ENCODE assay signal across 23 cellular contexts in genomic region chr3:195877767-195878423, GRCh38. TPM values are rescaled to one million over a fixed set of nuclear protein-coding genes. Genes with fewer than 3 reads are reported as not detected.
DNase-seq lines count a peak whose midpoint lies in the region; TF ChIP-seq lines count a peak whose summit lies in the region.
"Had no signal": no experiment of that assay in that cellular context is flagged by ENCODE, and none has a peak within 500 bp of the region (broad histone marks: within the 10 kb centered on the region; RNA-seq: fewer than 3 reads in every experiment).

No MANE protein-coding gene starts in this region.

- no peaks in the 10 kb centered on the region for H3K79me2 ChIP-seq in trophoblast cell (ENCODE audit: control insufficient read depth, insufficient read depth, low read length, poor library complexity)

- no peak overlapping the region for H3K14ac ChIP-seq in trophoblast cell (ENCODE audit: low read length)

- POLR2A ChIA-PET in HEK293 (lab: Yijun Ruan, JAX), result no interaction called here

- H2BK12ac ChIP-seq in trophoblast cell (ENCODE audit: low read length), result no peak overlapping the region

- H2BK5ac ChIP-seq in trophoblast cell (ENCODE audit: low read depth, low read length, poor library complexity), result no peak overlapping the region

- TF ChIP-seq CTCF in HEK293 (tag by site-specific recombination; IDR thresholded peaks at IDR 0.05), result no peak
- TF ChIP-seq CTCF in colonic mucosa (IDR thresholded peaks at IDR 0.05), result no peak
- TF ChIP-seq CTCF in Peyer's patch (IDR thresholded peaks at IDR 0.05), result no peak

- no peak for TF ChIP-seq POLR2A in Peyer's patch (IDR thresholded peaks at IDR 0.05)

- no peak overlapping the region for H2AK5ac ChIP-seq in trophoblast cell (ENCODE audit: low read length)

- CTCF ChIA-PET in HEK293 (lab: Yijun Ruan, JAX), result no interaction called here

- H3K27ac ChIP-seq in BLaER1 treated with 17β-estradiol and CSF1 and Interleukin-3, amounts not matched to agents 10 nM and 100 nM, result peak overlapping the region in 1 of 11 experiments; percentile 25; a peak in 4 of 22 replicates
- H3K27ac ChIP-seq in HEK293 (ENCODE audit: extremely low read depth, low read depth, low read length) (no peak overlapping the region), colonic mucosa (peak overlapping the region; percentile 86), trophoblast cell (ENCODE audit: low read depth, low read length) (no peak overlapping the region), Peyer's patch (no peak overlapping the region)
- H3K27ac ChIP-seq: C4-2B, neutrophil, prostate gland, testis had no signal

- no peak overlapping the region for H3K4ac ChIP-seq in trophoblast cell (ENCODE audit: low read depth, low read length)

- H4K91ac ChIP-seq in trophoblast cell (ENCODE audit: low read depth, low read length), result peak overlapping the region; percentile 1

- peaks cover 53 to 77% (median 59%) of the 10 kb centered on the region in 11 experiments for H3K36me3 ChIP-seq in BLaER1 treated with 17β-estradiol and CSF1 and Interleukin-3, amounts not matched to agents 10 nM and 100 nM
- H3K36me3 ChIP-seq in HEK293 (ENCODE audit: control insufficient read depth in 2 of 2, insufficient read depth in 1 of 2, low read length in 2 of 2) (peaks cover 0 to 54% of the 10 kb centered on the region in 2 experiments; a peak in 1 of 3 replicates), colonic mucosa (no peaks in the 10 kb centered on the region), trophoblast cell (ENCODE audit: control insufficient read depth in 1 of 2, insufficient read depth in 2 of 2, low read length in 2 of 2) (peaks cover 51 to 54% of the 10 kb centered on the region in 2 experiments), Peyer's patch (peaks cover 0 to 22% (median 0%) of the 10 kb centered on the region in 3 donors)

- H4K20me1 ChIP-seq in BLaER1 treated with 17β-estradiol and CSF1 and Interleukin-3, amounts not matched to agents 10 nM and 100 nM, result peaks cover 12 to 81% (median 36%) of the 10 kb centered on the region in 11 experiments; a peak in 18 of 22 replicates

- H3K9me3 ChIP-seq in BLaER1 treated with 17β-estradiol and CSF1 and Interleukin-3, amounts not matched to agents 10 nM and 100 nM (replicated peaks in 1 of 11), result no peaks in the 10 kb centered on the region
- H3K9me3 ChIP-seq in HEK293 (ENCODE audit: control insufficient read depth, insufficient read depth, low read depth, low read length) (no peaks in the 10 kb centered on the region), colonic mucosa (no peaks in the 10 kb centered on the region), trophoblast cell (ENCODE audit: insufficient read depth, low read depth, low read length) (no peaks in the 10 kb centered on the region), Peyer's patch (no peaks in the 10 kb centered on the region)
- H3K9me3 ChIP-seq: neutrophil, prostate gland, testis had no signal

- peak overlapping the region in 9 of 11 experiments; percentile 8 to 53 (median 28); a peak in 10 of 22 replicates for H3K9ac ChIP-seq in BLaER1 treated with 17β-estradiol and CSF1 and Interleukin-3, amounts not matched to agents 10 nM and 100 nM
- peak overlapping the region; percentile 71 to 77 for H3K9ac ChIP-seq in colonic mucosa (ENCODE audit: low read depth in 2 of 2, low read length in 2 of 2)
- H3K9ac ChIP-seq in trophoblast cell (ENCODE audit: low read length), result no peak overlapping the region

- H3K4me1 ChIP-seq in BLaER1 treated with 17β-estradiol and CSF1 and Interleukin-3, amounts not matched to agents 10 nM and 100 nM, result peaks cover 25 to 51% (median 34%) of the 10 kb centered on the region in 10 experiments
- H3K4me1 ChIP-seq in HEK293 (ENCODE audit: control insufficient read depth, insufficient read depth, low read length) (no peaks in the 10 kb centered on the region), colonic mucosa (peaks cover 4% of the 10 kb centered on the region), trophoblast cell (ENCODE audit: control insufficient read depth in 1 of 2, insufficient read depth in 2 of 2, low read length in 2 of 2) (peaks cover 22 to 24% of the 10 kb centered on the region in 2 experiments), Peyer's patch (peaks cover 0 to 16% (median 0%) of the 10 kb centered on the region in 4 donors)
- H3K4me1 ChIP-seq: prostate gland had no signal

- peak overlapping the region; percentile 57 to 76 (median 69); a peak in 21 of 22 replicates for H3K4me2 ChIP-seq in BLaER1 treated with 17β-estradiol and CSF1 and Interleukin-3, amounts not matched to agents 10 nM and 100 nM
- H3K4me2 ChIP-seq in trophoblast cell (ENCODE audit: low read length), result no peak overlapping the region
- H3K4me2 ChIP-seq: smooth muscle cell had no signal

- no peak overlapping the region for H4K12ac ChIP-seq in trophoblast cell (ENCODE audit: low read depth, low read length)

- intact Hi-C loops in colonic mucosa (cut with DNase I), result no loop called here

- H2BK120ac ChIP-seq in trophoblast cell (ENCODE audit: insufficient read depth, low read length, poor library complexity), result no peak overlapping the region

- H2AFZ ChIP-seq in trophoblast cell (ENCODE audit: insufficient read depth, low read length, poor library complexity), result no peak overlapping the region

- H3K27me3 ChIP-seq in BLaER1 treated with 17β-estradiol and CSF1 and Interleukin-3, amounts not matched to agents 10 nM and 100 nM, result no peaks in the 10 kb centered on the region
- no peaks in the 10 kb centered on the region for H3K27me3 ChIP-seq in colonic mucosa
- H3K27me3 ChIP-seq in trophoblast cell (ENCODE audit: insufficient read depth, low read length), result no peaks in the 10 kb centered on the region
- H3K27me3 ChIP-seq in Peyer's patch, result no peaks in the 10 kb centered on the region
- H3K27me3 ChIP-seq: neutrophil, testis had no signal

- no CpG with 5 or more reads among the region's 15 CpGs for WGBS in trophoblast cell (ENCODE audit: extremely low coverage, insufficient coverage, insufficient read length)

- H3K18ac ChIP-seq in trophoblast cell (ENCODE audit: low read length), result no peak overlapping the region

- H3K79me1 ChIP-seq in trophoblast cell (ENCODE audit: low read length), result no peaks in the 10 kb centered on the region

- DNase-seq in colonic mucosa (peak; percentile 81), trophoblast cell (peak in 1 of 2 donors; percentile 27), Peyer's patch (no peak), dermis blood vessel endothelial cell (no peak), NCI-H1694 (lab: John Stamatoyannopoulos, UW) (no peak), retina (no peak)
- DNase-seq: activated CD4-positive, alpha-beta T cell treated with anti-CD3 and anti-CD28 coated beads for 1 hour; activated T-cell treated with anti-CD3 and anti-CD28 coated beads, Interleukin-2, amount 50 U/mL, for 1 hour; amniotic stem cell; cortex of kidney; kidney glomerular epithelial cell; NCI-H1105 treated with DMSO at 0.1 percent for 48 hours; NCI-H2107; NCI-H510A treated with DMSO at 0.1 percent for 48 hours; NK-92 treated with Interleukin-12 subunit alpha and Interleukin-12 subunit beta, amount 100 ng/mL, for 24 hours; stimulated activated CD4-positive, alpha-beta T cell treated with anti-CD3 and anti-CD28 coated beads, Interleukin-2, amount 100 ng/mL, for 24 hours; testis had no signal

- H3K4me3 ChIP-seq in BLaER1 treated with 17β-estradiol and CSF1 and Interleukin-3, amounts not matched to agents 10 nM and 100 nM, result no peak overlapping the region
- no peak overlapping the region for H3K4me3 ChIP-seq in HEK293 (ENCODE audit: low read depth, low read length)
- peak overlapping the region; percentile 32 for H3K4me3 ChIP-seq in colonic mucosa
- H3K4me3 ChIP-seq in trophoblast cell (ENCODE audit: low read depth, low read length), result no peak overlapping the region
- no peak overlapping the region for H3K4me3 ChIP-seq in Peyer's patch
- H3K4me3 ChIP-seq: prostate gland, smooth muscle cell, testis had no signal

- H3K23ac ChIP-seq in trophoblast cell (ENCODE audit: low read length), result no peak overlapping the region

- no peak overlapping the region for H4K8ac ChIP-seq in trophoblast cell (ENCODE audit: low read depth, low read length)

TF ChIP-seq in HEK293, 187 proteins besides CTCF, POLR2A, EP300 and RAD21:
- TF ChIP-seq MZF1 (tag by site-specific recombination; IDR thresholded peaks at IDR 0.05; ENCODE audit: borderline replicate concordance) (no peak), KLF17 (tag by site-specific recombination; IDR thresholded peaks at IDR 0.05) (0 out of 2 replicates have a peak, but pooled peaks have one; percentile 17)

RNA-seq across cellular contexts. Expression of gene TNK2, which starts 30.5 kb away (rescaled TPM):
- total RNA-seq in colonic mucosa (10 to 100 TPM; 23.8 to 28.5 TPM), Peyer's patch (100 to 1,000 TPM in 1 of 4 donors, 10 to 100 TPM in 3; 18.6 to 149 (median 24.6) TPM), dermis blood vessel endothelial cell (16.6 and 20.1 TPM in 2 replicates)
- polyA plus RNA-seq in trophoblast cell (2013), result 22.5 TPM in 2 replicates
